In the genomic region with DNA sequence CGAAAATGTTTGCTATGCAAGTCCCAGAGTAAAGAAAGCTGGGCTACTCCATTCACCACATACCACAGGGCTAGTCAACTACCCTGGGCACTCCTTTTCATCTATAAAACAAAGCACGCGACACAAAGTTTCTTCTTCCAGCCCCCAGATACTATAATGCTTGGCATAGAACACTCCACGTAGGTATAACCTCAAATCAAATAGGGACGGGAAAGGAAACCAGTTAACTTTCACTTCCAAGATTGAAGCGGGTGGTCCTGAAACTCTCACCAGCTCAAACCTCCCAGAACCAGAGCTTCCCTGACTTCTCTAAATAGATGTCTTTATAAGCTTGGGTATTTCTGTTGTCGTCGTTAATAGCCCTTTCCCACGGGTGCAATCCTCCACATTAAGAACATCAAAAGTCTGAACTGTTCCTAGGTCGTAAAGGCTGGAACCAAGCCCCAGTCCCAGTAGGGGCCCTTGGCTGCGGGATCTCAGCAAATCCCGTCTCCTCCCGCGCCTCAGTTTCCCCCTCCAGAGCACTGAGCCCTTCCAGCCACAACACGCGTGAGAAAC, we compare ENCODE assay signal across 8 cellular contexts. TPM values are rescaled to one million over a fixed set of nuclear protein-coding genes. Genes with fewer than 3 reads are reported as not detected.
A peak's percentile ranks its signal among the peaks of the same experiment; 100 is the strongest.
DNase-seq lines count a peak whose midpoint lies in the region; ATAC-seq, FAIRE-seq and TF ChIP-seq lines count a peak whose summit lies in the region.

No MANE protein-coding gene starts in this region.

- H3K4me2 ChIP-seq in parathyroid adenoma (ENCODE audit: low read length) = peak overlapping the region; percentile 89

- DNase-seq in AG09309 (ENCODE audit: low read depth) (no peak), GM12891 (ENCODE audit: insufficient read length, low spot score) (no peak), OCI-M2 (lab: John Stamatoyannopoulos, UW; ENCODE audit: unreplicated experiment) (no peak)

- peak overlapping the region; percentile 84 to 91 (median 88) for H3K27ac ChIP-seq in gastroesophageal sphincter
- peak overlapping the region; percentile 53 for H3K27ac ChIP-seq in parathyroid adenoma

- H3K4me3 ChIP-seq in AG09309 (ENCODE audit: control insufficient read depth, low read depth, low read length) (peak overlapping the region; percentile 78), WI38 (ENCODE audit: low read depth, low read length) (peak overlapping the region; percentile 61), gastroesophageal sphincter (peak overlapping the region; percentile 79 to 98), parathyroid adenoma (ENCODE audit: low read depth, low read length) (peak overlapping the region; percentile 98)

- peak overlapping the region; percentile 47 for H3K9ac ChIP-seq in parathyroid adenoma

- TF ChIP-seq POLR2A in gastroesophageal sphincter (IDR thresholded peaks at IDR 0.05) (no peak), GM12891 (IDR thresholded peaks at IDR 0.05; ENCODE audit: low read depth, low read length) (no peak)

- H3K9me3 ChIP-seq in gastroesophageal sphincter (no peaks in the 10 kb centered on the region), parathyroid adenoma (ENCODE audit: control insufficient read depth, low read length) (no peaks in the 10 kb centered on the region)

- no peak for TF ChIP-seq EP300 in gastroesophageal sphincter (IDR thresholded peaks at IDR 0.05)

- TF ChIP-seq CTCF in AG09309 (IDR thresholded peaks at IDR 0.05; ENCODE audit: control insufficient read depth, insufficient read depth, low read depth, low read length, missing control alignments) (no peak), WI38 (IDR thresholded peaks at IDR 0.05; ENCODE audit: low read depth, low read length) (no peak), gastroesophageal sphincter (IDR thresholded peaks at IDR 0.05) (no peak), parathyroid adenoma (IDR thresholded peaks at IDR 0.05) (no peak)

- H3K36me3 ChIP-seq in gastroesophageal sphincter (peaks cover 0 to 8% of the 10 kb centered on the region in 2 donors), parathyroid adenoma (ENCODE audit: control insufficient read depth, insufficient read depth, low read length) (no peaks in the 10 kb centered on the region)

- H3K27me3 ChIP-seq in gastroesophageal sphincter (no peaks in the 10 kb centered on the region), parathyroid adenoma (ENCODE audit: control insufficient read depth, insufficient read depth, low read length) (no peaks in the 10 kb centered on the region)

- peaks cover 0 to 29% (median 8%) of the 10 kb centered on the region in 3 donors for H3K4me1 ChIP-seq in gastroesophageal sphincter
- peaks cover 6% of the 10 kb centered on the region for H3K4me1 ChIP-seq in parathyroid adenoma

- peak; percentile 12 for ATAC-seq in GM21528 (IDR thresholded peaks at IDR 0.05; ENCODE audit: low FRiP score, unreplicated experiment)
- no peak for ATAC-seq in gastroesophageal sphincter
- no peak for ATAC-seq in HG02884 (IDR thresholded peaks at IDR 0.05; ENCODE audit: unreplicated experiment)

- 1 to 7% methylated on average over 9 to 14 of the region's 16 CpGs for WGBS in gastroesophageal sphincter (ENCODE audit: low coverage in 1 of 2), 2 donors

- peak overlapping the region; percentile 81 for H2AFZ ChIP-seq in parathyroid adenoma

- FAIRE-seq in GM12891 (lab: Jason Lieb, UNC) = no peak

- H3K79me2 ChIP-seq in parathyroid adenoma = peaks cover 39% of the 10 kb centered on the region

TF ChIP-seq in GM12891, 5 proteins besides CTCF, POLR2A, EP300 and RAD21:
- TF ChIP-seq POU2F2 (IDR thresholded peaks at IDR 0.05; ENCODE audit: low read depth, low read length) = no peak
- no peak for TF ChIP-seq TAF1 (IDR thresholded peaks at IDR 0.05; ENCODE audit: low read depth, low read length)
- no peak for TF ChIP-seq SPI1 (IDR thresholded peaks at IDR 0.05; ENCODE audit: low read depth, low read length)
- TF ChIP-seq PAX5 (IDR thresholded peaks at IDR 0.05; ENCODE audit: insufficient read depth, low read length, severe bottlenecking) = no peak
- TF ChIP-seq POLR2AphosphoS5 (IDR thresholded peaks at IDR 0.05; ENCODE audit: low read depth, low read length) = no peak

RNA-seq across cellular contexts. Expression of a gene that starts 0.6 kb away (rescaled TPM):
- total RNA-seq in gastroesophageal sphincter = 100 to 1,000 TPM in 2 of 4 donors, 10 to 100 TPM in 2; 38.1 to 132 (median 91.6) TPM
- 95.1 TPM for polyA plus RNA-seq in GM12891 (2012; ENCODE audit: low read depth, missing spikeins)

RNA-seq across cellular contexts. Expression of a gene that starts 46.3 kb away (rescaled TPM):
- total RNA-seq in gastroesophageal sphincter = 10 to 100 TPM; 27.6 to 41.7 (median 36.7) TPM
- polyA plus RNA-seq in GM12891 (2012; ENCODE audit: low read depth, missing spikeins) = 14.9 TPM
